Comparison of ENCODE assay signal across 23 cellular contexts in genomic region chr3:111077384-111077783, GRCh38.
"Had no signal": no experiment of that assay in that cellular context is flagged by ENCODE, and none has a peak within 500 bp of the region (broad histone marks: within the 10 kb centered on the region; RNA-seq: fewer than 3 reads in every experiment).

No MANE protein-coding gene starts in this region.

- DNase-seq: activated B cell treated with CpG ODN at 0.5 μM for 24 hours; activated CD4-positive, alpha-beta T cell treated with anti-CD3 and anti-CD28 coated beads for 36 hours; activated CD8-positive, alpha-beta memory T cell treated with anti-CD3 and anti-CD28 coated beads, Interleukin-2, amount 10 ng/mL, durations not matched to agents 7 days and 5 days; activated CD8-positive, alpha-beta T cell treated with anti-CD3 and anti-CD28 coated beads, Interleukin-2, amount 10 ng/mL, durations not matched to agents 7 days and 5 days; activated naive CD8-positive, alpha-beta T cell treated with anti-CD3 and anti-CD28 coated beads, Interleukin-2, amount 50 U/mL, for 24 hours; activated T-cell treated with anti-CD3 and anti-CD28 coated beads, Interleukin-2, amount 50 U/mL, for 48 hours; amygdala; central memory CD4-positive, alpha-beta T cell; endodermal cell; left ventricle myocardium inferior; naive thymus-derived CD4-positive, alpha-beta T cell; stimulated activated naive B cell treated with anti-CD40 and anti-IgM and Interleukin-4, amounts not matched to agents 10 μg/mL and 1 μg/mL and 100 μg/mL, for 72 hours; stomach; T-cell; tibial artery had no signal

- H3K4me3 Mint-ChIP-seq: activated B cell treated with CpG ODN at 0.5 μM for 24 hours; activated CD4-positive, alpha-beta T cell treated with anti-CD3 and anti-CD28 coated beads for 36 hours; activated CD8-positive, alpha-beta memory T cell treated with anti-CD3 and anti-CD28 coated beads, Interleukin-2, amount 10 ng/mL, durations not matched to agents 7 days and 5 days; activated CD8-positive, alpha-beta T cell treated with anti-CD3 and anti-CD28 coated beads, Interleukin-2, amount 10 ng/mL, durations not matched to agents 7 days and 5 days; activated naive CD4-positive, alpha-beta T cell treated with anti-CD3 and anti-CD28 coated beads, Interleukin-2, amount 50 U/mL, for 24 hours; activated naive CD8-positive, alpha-beta T cell treated with anti-CD3 and anti-CD28 coated beads, Interleukin-2, amount 50 U/mL, for 24 hours; endodermal cell; mesothelial cell of epicardium; naive thymus-derived CD4-positive, alpha-beta T cell; stimulated activated naive B cell treated with anti-CD40 and anti-IgM and Interleukin-4, amounts not matched to agents 10 μg/mL and 1 μg/mL and 100 μg/mL, for 72 hours; T-cell had no signal

- H3K9me3 Mint-ChIP-seq: activated B cell treated with CpG ODN at 0.5 μM for 24 hours; activated naive CD4-positive, alpha-beta T cell treated with anti-CD3 and anti-CD28 coated beads, Interleukin-2, amount 50 U/mL, for 24 hours; activated naive CD8-positive, alpha-beta T cell treated with anti-CD3 and anti-CD28 coated beads, Interleukin-2, amount 50 U/mL, for 24 hours; activated T-helper 2 cell treated with anti-CD3 and anti-CD28 coated beads, Interferon-gamma antibody, Interleukin-2, Interleukin-4, amounts not matched to agents 10 μg/mL and 5 μg/mL and 100 μg/mL, durations not matched to agents 14 hours and 24 hours and 36 hours; endodermal cell; mesothelial cell of epicardium; naive thymus-derived CD4-positive, alpha-beta T cell; stimulated activated naive B cell treated with anti-CD40 and anti-IgM and Interleukin-4, amounts not matched to agents 10 μg/mL and 1 μg/mL and 100 μg/mL, for 72 hours; T-cell had no signal

- H3K36me3 Mint-ChIP-seq: activated CD8-positive, alpha-beta memory T cell treated with anti-CD3 and anti-CD28 coated beads, Interleukin-2, amount 10 ng/mL, durations not matched to agents 7 days and 5 days; activated naive CD4-positive, alpha-beta T cell treated with anti-CD3 and anti-CD28 coated beads, Interleukin-2, amount 50 U/mL, for 24 hours; mesothelial cell of epicardium; naive thymus-derived CD4-positive, alpha-beta T cell; stimulated activated naive B cell treated with anti-CD40 and anti-IgM and Interleukin-4, amounts not matched to agents 10 μg/mL and 1 μg/mL and 100 μg/mL, for 72 hours; T-cell had no signal

- H3K27me3 ChIP-seq: esophagus muscularis mucosa, stomach, tibial artery had no signal

- H3K4me3 ChIP-seq: breast epithelium, esophagus muscularis mucosa, left ventricle myocardium inferior, skin epidermis, stomach, suprapubic skin, tibial artery had no signal

- H3K36me3 ChIP-seq: breast epithelium, esophagus muscularis mucosa, left ventricle myocardium inferior, stomach, suprapubic skin, tibial artery had no signal

- H3K4me1 ChIP-seq: breast epithelium had no signal

- ATAC-seq: activated CD4-positive, alpha-beta T cell treated with anti-CD3 and anti-CD28 coated beads for 36 hours; activated CD8-positive, alpha-beta memory T cell treated with anti-CD3 and anti-CD28 coated beads, Interleukin-2, amount 10 ng/mL, durations not matched to agents 7 days and 5 days; activated CD8-positive, alpha-beta T cell treated with anti-CD3 and anti-CD28 coated beads, Interleukin-2, amount 10 ng/mL, durations not matched to agents 7 days and 5 days; activated naive CD8-positive, alpha-beta T cell treated with anti-CD3 and anti-CD28 coated beads, Interleukin-2, amount 50 U/mL, for 24 hours; naive thymus-derived CD4-positive, alpha-beta T cell; sciatic nerve; stimulated activated naive B cell treated with anti-CD40 and anti-IgM and Interleukin-4, amounts not matched to agents 10 μg/mL and 1 μg/mL and 100 μg/mL, for 72 hours; T-cell had no signal

- H3K27ac ChIP-seq: breast epithelium, esophagus muscularis mucosa, left ventricle myocardium inferior, skin epidermis, stomach, suprapubic skin, tibial artery had no signal

- H3K27ac Mint-ChIP-seq: activated B cell treated with CpG ODN at 0.5 μM for 24 hours; activated CD4-positive, alpha-beta T cell treated with anti-CD3 and anti-CD28 coated beads for 36 hours; activated CD8-positive, alpha-beta memory T cell treated with anti-CD3 and anti-CD28 coated beads, Interleukin-2, amount 10 ng/mL, durations not matched to agents 7 days and 5 days; activated CD8-positive, alpha-beta T cell treated with anti-CD3 and anti-CD28 coated beads, Interleukin-2, amount 10 ng/mL, durations not matched to agents 7 days and 5 days; activated naive CD4-positive, alpha-beta T cell treated with anti-CD3 and anti-CD28 coated beads, Interleukin-2, amount 50 U/mL, for 24 hours; activated naive CD8-positive, alpha-beta T cell treated with anti-CD3 and anti-CD28 coated beads, Interleukin-2, amount 50 U/mL, for 24 hours; activated T-helper 2 cell treated with anti-CD3 and anti-CD28 coated beads, Interferon-gamma antibody, Interleukin-2, Interleukin-4, amounts not matched to agents 10 μg/mL and 5 μg/mL and 100 μg/mL, durations not matched to agents 14 hours and 24 hours and 36 hours; endodermal cell; mesothelial cell of epicardium; naive thymus-derived CD4-positive, alpha-beta T cell; stimulated activated naive B cell treated with anti-CD40 and anti-IgM and Interleukin-4, amounts not matched to agents 10 μg/mL and 1 μg/mL and 100 μg/mL, for 72 hours; T-cell had no signal

- H3K9me3 ChIP-seq: breast epithelium, esophagus muscularis mucosa, left ventricle myocardium inferior, stomach, suprapubic skin, tibial artery had no signal
